ENCODE assay signal across 11 cellular contexts in the genomic region with DNA sequence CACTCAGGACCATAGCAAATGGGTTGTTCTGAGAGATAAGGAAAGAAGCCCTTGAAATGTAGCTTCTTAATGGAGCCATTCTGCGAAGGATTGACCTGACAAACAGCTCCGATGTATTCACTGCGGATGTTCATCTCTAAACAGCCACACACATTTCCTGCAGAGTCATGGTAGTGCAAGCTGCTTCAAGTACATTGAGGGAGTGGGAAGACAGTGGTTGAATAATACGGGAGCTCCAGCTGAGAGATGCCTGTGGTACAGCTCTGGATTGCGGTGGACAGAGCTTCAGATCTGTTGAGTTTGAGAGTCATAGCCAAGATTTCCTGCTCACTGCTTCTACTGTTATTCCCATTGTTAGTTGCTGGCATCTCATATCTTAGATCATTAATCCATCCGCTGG.
DNase-seq lines count a peak whose midpoint lies in the region; ATAC-seq and TF ChIP-seq lines count a peak whose summit lies in the region.
"Had no signal": no experiment of that assay in that cellular context is flagged by ENCODE, and none has a peak within 500 bp of the region (broad histone marks: within the 10 kb centered on the region; RNA-seq: fewer than 3 reads in every experiment).

No MANE protein-coding gene starts in this region.

- H3K27ac ChIP-seq in coronary artery = no peak overlapping the region

- no peaks in the 10 kb centered on the region for H3K36me3 Mint-ChIP-seq in activated naive CD4-positive, alpha-beta T cell treated with anti-CD3 and anti-CD28 coated beads for 36 hours (ENCODE audit: low read depth)
- no peaks in the 10 kb centered on the region for H3K36me3 Mint-ChIP-seq in activated B cell treated with CpG ODN at 0.5 μM for 24 hours (ENCODE audit: low read depth)
- peaks cover 6% of the 10 kb centered on the region for H3K36me3 Mint-ChIP-seq in stimulated activated memory B cell treated with anti-CD40 and anti-IgM and Interleukin-4, amounts not matched to agents 10 μg/mL and 1 μg/mL and 100 μg/mL, for 72 hours

- H3K4me3 ChIP-seq in coronary artery (no peak overlapping the region), BE2C (ENCODE audit: low read depth, low read length) (no peak overlapping the region)

- H3K9me3 ChIP-seq in BE2C = no peaks in the 10 kb centered on the region

- no peak for TF ChIP-seq CTCF in activated B cell treated with CpG ODN at 0.5 μM for 24 hours (IDR thresholded peaks at IDR 0.05)
- TF ChIP-seq CTCF in coronary artery (IDR thresholded peaks at IDR 0.05) = no peak
- no peak for TF ChIP-seq CTCF in BE2C (IDR thresholded peaks at IDR 0.05; ENCODE audit: low read depth, low read length)

- no peaks in the 10 kb centered on the region for H3K27me3 ChIP-seq in BE2C

- no peaks in the 10 kb centered on the region for H3K36me3 ChIP-seq in BE2C

- H3K27me3 Mint-ChIP-seq in activated naive CD4-positive, alpha-beta T cell treated with anti-CD3 and anti-CD28 coated beads for 36 hours (ENCODE audit: low read depth) = peaks cover 3% of the 10 kb centered on the region
- peaks cover 24% of the 10 kb centered on the region for H3K27me3 Mint-ChIP-seq in activated B cell treated with CpG ODN at 0.5 μM for 24 hours
- H3K27me3 Mint-ChIP-seq in stimulated activated memory B cell treated with anti-CD40 and anti-IgM and Interleukin-4, amounts not matched to agents 10 μg/mL and 1 μg/mL and 100 μg/mL, for 72 hours = peaks cover 37% of the 10 kb centered on the region

- peak overlapping the region; percentile 47 for H3K4me3 Mint-ChIP-seq in activated naive CD4-positive, alpha-beta T cell treated with anti-CD3 and anti-CD28 coated beads for 36 hours
- peak overlapping the region; percentile 17 for H3K4me3 Mint-ChIP-seq in activated B cell treated with CpG ODN at 0.5 μM for 24 hours
- H3K4me3 Mint-ChIP-seq in stimulated activated memory B cell treated with anti-CD40 and anti-IgM and Interleukin-4, amounts not matched to agents 10 μg/mL and 1 μg/mL and 100 μg/mL, for 72 hours = peak overlapping the region; percentile 22

- POLR2A ChIA-PET in activated B cell treated with CpG ODN at 0.5 μM for 24 hours (lab: Charles Lee) = no interaction called here

- CTCF ChIA-PET in activated naive CD4-positive, alpha-beta T cell treated with anti-CD3 and anti-CD28 coated beads for 36 hours (lab: Charles Lee) = interaction anchor here (0.7 kb wide), 1 partner anchor 15 kb away, joined by 7 read pairs; no protein-coding TSS in a partner anchor
- CTCF ChIA-PET in activated B cell treated with CpG ODN at 0.5 μM for 24 hours (lab: Charles Lee) = no interaction called here

- intact Hi-C loops in activated naive CD4-positive, alpha-beta T cell treated with anti-CD3 and anti-CD28 coated beads for 36 hours (cut with micrococcal nuclease) = no loop called here
- intact Hi-C loops in activated B cell treated with CpG ODN at 0.5 μM for 24 hours (cut with micrococcal nuclease) = no loop called here

- H3K27ac Mint-ChIP-seq in activated naive CD4-positive, alpha-beta T cell treated with anti-CD3 and anti-CD28 coated beads for 36 hours = no peak overlapping the region
- no peak overlapping the region for H3K27ac Mint-ChIP-seq in activated B cell treated with CpG ODN at 0.5 μM for 24 hours
- H3K27ac Mint-ChIP-seq in stimulated activated memory B cell treated with anti-CD40 and anti-IgM and Interleukin-4, amounts not matched to agents 10 μg/mL and 1 μg/mL and 100 μg/mL, for 72 hours = no peak overlapping the region

- no peaks in the 10 kb centered on the region for H3K9me3 Mint-ChIP-seq in activated naive CD4-positive, alpha-beta T cell treated with anti-CD3 and anti-CD28 coated beads for 36 hours
- H3K9me3 Mint-ChIP-seq in activated B cell treated with CpG ODN at 0.5 μM for 24 hours = no peaks in the 10 kb centered on the region
- peaks cover 3% of the 10 kb centered on the region for H3K9me3 Mint-ChIP-seq in stimulated activated memory B cell treated with anti-CD40 and anti-IgM and Interleukin-4, amounts not matched to agents 10 μg/mL and 1 μg/mL and 100 μg/mL, for 72 hours

- no peak for ATAC-seq in activated B cell treated with CpG ODN at 0.5 μM for 24 hours (ENCODE audit: low read depth)
- no peak for ATAC-seq in stimulated activated memory B cell treated with anti-CD40 and anti-IgM and Interleukin-4, amounts not matched to agents 10 μg/mL and 1 μg/mL and 100 μg/mL, for 72 hours
- ATAC-seq: SK-N-SH treated with all-trans-retinoic acid at 6 μM for 48 hours had no signal

- peak; percentile 21 for DNase-seq in activated naive CD4-positive, alpha-beta T cell treated with anti-CD3 and anti-CD28 coated beads for 36 hours
- no peak for DNase-seq in activated naive CD4-positive, alpha-beta T cell (lab: John Stamatoyannopoulos, UW)
- DNase-seq in activated B cell treated with CpG ODN at 0.5 μM for 24 hours = no peak
- peak; percentile 9 for DNase-seq in globus pallidus (ENCODE audit: low spot score)
- DNase-seq in coronary artery (ENCODE audit: low spot score) = no peak
- DNase-seq in cerebellar cortex (ENCODE audit: low spot score) = no peak
- DNase-seq in BE2C = no peak
- DNase-seq: AML-193, NCI-H82 had no signal

- peaks cover 7% of the 10 kb centered on the region for H3K4me1 ChIP-seq in BE2C

- H3K4me1 Mint-ChIP-seq in activated naive CD4-positive, alpha-beta T cell treated with anti-CD3 and anti-CD28 coated beads for 36 hours (ENCODE audit: low read depth) = peaks cover 10% of the 10 kb centered on the region
- peaks cover 2% of the 10 kb centered on the region for H3K4me1 Mint-ChIP-seq in activated B cell treated with CpG ODN at 0.5 μM for 24 hours
- no peaks in the 10 kb centered on the region for H3K4me1 Mint-ChIP-seq in stimulated activated memory B cell treated with anti-CD40 and anti-IgM and Interleukin-4, amounts not matched to agents 10 μg/mL and 1 μg/mL and 100 μg/mL, for 72 hours

Comparison
In these comparisons a context has a peak if more than half of its experiments do, and no peak if none do; other contexts are left out.
1. DNase-seq: peak in activated naive CD4-positive, alpha-beta T cell treated with anti-CD3 and anti-CD28 coated beads for 36 hours (single experiment) and globus pallidus (single experiment); none in activated naive CD4-positive, alpha-beta T cell (0 of 4), activated B cell treated with CpG ODN at 0.5 μM for 24 hours (single experiment), coronary artery (single experiment), cerebellar cortex (single experiment) and BE2C (single experiment).
2. Peak in every context shown above with its lines, with median percentiles within 50 percentile points of each other: H3K4me3 Mint-ChIP-seq.